Comparison of ENCODE assay signal across 33 cellular contexts in the genomic region with DNA sequence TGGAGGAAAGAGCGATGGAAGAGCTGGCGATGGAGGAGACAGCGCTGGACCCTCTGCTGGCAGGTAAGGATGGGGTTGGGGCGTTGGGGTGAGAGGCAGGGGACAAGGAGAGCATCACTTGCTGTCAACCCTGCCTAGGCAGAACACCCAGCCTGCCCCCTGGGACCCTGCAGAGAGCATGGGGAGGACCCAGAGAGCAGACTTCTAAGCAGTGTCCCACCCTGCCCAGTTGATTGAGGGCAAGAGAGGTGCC.
"Had no signal": no experiment of that assay in that cellular context is flagged by ENCODE, and none has a peak within 500 bp of the region (broad histone marks: within the 10 kb centered on the region; RNA-seq: fewer than 3 reads in every experiment).

No MANE protein-coding gene starts in this region.

- H3K36me3 Mint-ChIP-seq: activated naive CD8-positive, alpha-beta T cell treated with anti-CD3 and anti-CD28 coated beads for 36 hours had no signal

- H3K27me3 ChIP-seq: adrenal gland, body of pancreas had no signal

- H3K4me3 Mint-ChIP-seq: activated B cell treated with CpG ODN at 0.5 μM for 24 hours; activated CD8-positive, alpha-beta T cell treated with anti-CD3 and anti-CD28 coated beads for 36 hours; activated naive CD8-positive, alpha-beta T cell treated with anti-CD3 and anti-CD28 coated beads for 36 hours; activated naive CD8-positive, alpha-beta T cell treated with anti-CD3 and anti-CD28 coated beads, Interleukin-2, amount 50 U/mL, for 24 hours; activated T-cell treated with anti-CD3 and anti-CD28 coated beads, Interleukin-2, amount 50 U/mL, for 4 hours; activated T-helper 17 cell treated with anti-CD3 and anti-CD28 coated beads, Interleukin-2, amount 50 U/mL, for 72 hours; dendritic cell treated with granulocyte-macrophage colony-stimulating factor and Interleukin-4, amounts not matched to agents 40 ng/mL and 50 ng/mL, for 4 days; endodermal cell; T-helper 1 cell treated with Interleukin-12 subunit alpha and Interleukin-12 subunit beta and Interleukin-4 antibody, amounts not matched to agents 30 μg/mL and 1 μg/mL, for 36 hours had no signal

- H3K9me3 Mint-ChIP-seq: activated CD8-positive, alpha-beta T cell treated with anti-CD3 and anti-CD28 coated beads for 36 hours; activated naive CD8-positive, alpha-beta T cell treated with anti-CD3 and anti-CD28 coated beads for 36 hours; activated naive CD8-positive, alpha-beta T cell treated with anti-CD3 and anti-CD28 coated beads, Interleukin-2, amount 50 U/mL, for 24 hours; activated T-cell treated with anti-CD3 and anti-CD28 coated beads, Interleukin-2, amount 50 U/mL, for 4 hours; activated T-helper 17 cell treated with anti-CD3 and anti-CD28 coated beads, Interleukin-2, amount 50 U/mL, for 72 hours; endodermal cell; T-helper 1 cell treated with Interleukin-12 subunit alpha and Interleukin-12 subunit beta and Interleukin-4 antibody, amounts not matched to agents 30 μg/mL and 1 μg/mL, for 36 hours had no signal

- H3K9me3 ChIP-seq: adrenal gland, body of pancreas, gastrocnemius medialis had no signal

- ATAC-seq: activated CD8-positive, alpha-beta T cell treated with anti-CD3 and anti-CD28 coated beads for 36 hours; activated naive CD8-positive, alpha-beta T cell treated with anti-CD3 and anti-CD28 coated beads, Interleukin-2, amount 50 U/mL, for 24 hours; activated T-cell treated with anti-CD3 and anti-CD28 coated beads, Interleukin-2, amount 50 U/mL, for 4 hours; activated T-helper 17 cell treated with anti-CD3 and anti-CD28 coated beads, Interleukin-2, amount 50 U/mL, for 72 hours; body of pancreas; esophagus mucosa; gastrocnemius medialis; heart left ventricle had no signal

- H3K27ac Mint-ChIP-seq: activated B cell treated with CpG ODN at 0.5 μM for 24 hours; activated CD8-positive, alpha-beta T cell treated with anti-CD3 and anti-CD28 coated beads for 36 hours; activated naive CD8-positive, alpha-beta T cell treated with anti-CD3 and anti-CD28 coated beads for 36 hours; activated naive CD8-positive, alpha-beta T cell treated with anti-CD3 and anti-CD28 coated beads, Interleukin-2, amount 50 U/mL, for 24 hours; activated T-helper 17 cell treated with anti-CD3 and anti-CD28 coated beads, Interleukin-2, amount 50 U/mL, for 72 hours; dendritic cell treated with granulocyte-macrophage colony-stimulating factor and Interleukin-4, amounts not matched to agents 40 ng/mL and 50 ng/mL, for 4 days; endodermal cell; T-helper 1 cell treated with Interleukin-12 subunit alpha and Interleukin-12 subunit beta and Interleukin-4 antibody, amounts not matched to agents 30 μg/mL and 1 μg/mL, for 36 hours had no signal

- H3K4me1 ChIP-seq: adrenal gland, gastrocnemius medialis had no signal

- H3K4me1 Mint-ChIP-seq: activated T-helper 17 cell treated with anti-CD3 and anti-CD28 coated beads, Interleukin-2, amount 50 U/mL, for 72 hours had no signal

- DNase-seq: activated B cell treated with CpG ODN at 0.5 μM for 24 hours; activated CD4-positive, alpha-beta T cell treated with anti-CD3 and anti-CD28 coated beads for 48 hours; activated CD4-positive, alpha-beta T cell treated with anti-CD3 and anti-CD28 coated beads, Interleukin-2, amount 50 U/mL, for 1 hour; activated CD4-positive, alpha-beta T cell treated with anti-CD3 and anti-CD28 coated beads, Interleukin-2, amount 50 U/mL, for 48 hours; activated CD8-positive, alpha-beta memory T cell treated with anti-CD3 and anti-CD28 coated beads for 24 hours; activated CD8-positive, alpha-beta T cell treated with anti-CD3 and anti-CD28 coated beads for 36 hours; activated effector memory CD4-positive, alpha-beta T cell treated with Interleukin-2 at 50 U/mL for 16 hours; activated gamma-delta T cell treated with Interleukin-2 at 50 U/mL for 16 hours; activated naive CD4-positive, alpha-beta T cell treated with anti-CD3 and anti-CD28 coated beads, Interleukin-2, amount 50 U/mL, for 16 hours; activated naive CD4-positive, alpha-beta T cell treated with Interleukin-2 at 50 U/mL for 16 hours; activated naive CD8-positive, alpha-beta T cell treated with anti-CD3 and anti-CD28 coated beads for 36 hours; activated naive CD8-positive, alpha-beta T cell treated with anti-CD3 and anti-CD28 coated beads, Interleukin-2, amount 50 U/mL, for 24 hours; activated T-cell treated with anti-CD3 and anti-CD28 coated beads, Interleukin-2, amount 50 U/mL, for 4 hours; adrenal gland; amygdala; aorta; body of pancreas; central memory CD4-positive, alpha-beta T cell; cerebellar nuclear complex; dorsolateral prefrontal cortex; effector memory CD4-positive, alpha-beta T cell; endodermal cell; foreskin fibroblast; gastrocnemius medialis; glutamatergic neuron; T-helper 9 cell; WERI-Rb-1 had no signal

- H3K27ac ChIP-seq: adrenal gland, body of pancreas, coronary artery, dorsolateral prefrontal cortex, gastrocnemius medialis, heart left ventricle, WERI-Rb-1 had no signal

- H3K36me3 ChIP-seq: adrenal gland, gastrocnemius medialis, heart left ventricle, WERI-Rb-1 had no signal

- H3K4me3 ChIP-seq: adrenal gland, body of pancreas, coronary artery, dorsolateral prefrontal cortex, gastrocnemius medialis, heart left ventricle had no signal
